9 cellular contexts compared by ENCODE assay signal in the genomic region with DNA sequence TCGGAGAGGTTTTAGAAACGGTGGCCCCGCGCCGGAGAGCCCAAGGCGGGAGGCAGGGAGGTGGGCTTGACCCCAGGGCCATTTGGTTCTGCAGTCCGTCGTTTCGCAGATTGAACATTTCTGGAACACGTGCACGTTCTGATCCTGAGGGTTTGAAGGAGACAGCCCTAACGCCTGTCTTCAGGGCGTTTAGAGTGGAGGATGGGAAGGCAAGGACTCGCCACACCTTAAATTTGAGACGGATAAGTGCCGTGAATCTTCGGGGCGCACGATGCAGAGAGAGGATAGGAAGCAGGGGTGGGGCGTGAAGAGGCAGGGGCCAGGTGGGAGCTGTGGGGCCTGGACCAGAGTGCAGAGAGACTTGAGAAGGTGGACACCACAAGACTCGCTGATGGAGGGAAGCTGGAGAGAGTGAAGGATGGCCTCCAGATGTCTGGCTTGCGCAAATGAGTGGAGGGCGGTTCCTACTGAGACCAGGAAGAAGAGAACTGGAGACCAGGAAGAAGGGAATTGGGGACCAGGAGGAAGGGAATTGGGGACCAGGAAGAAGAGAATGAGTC. TPM values are rescaled to one million over a fixed set of nuclear protein-coding genes. Genes with fewer than 3 reads are reported as not detected.
DNase-seq lines count a peak whose midpoint lies in the region; ATAC-seq and TF ChIP-seq lines count a peak whose summit lies in the region.
"Had no signal": no experiment of that assay in that cellular context is flagged by ENCODE, and none has a peak within 500 bp of the region (broad histone marks: within the 10 kb centered on the region; RNA-seq: fewer than 3 reads in every experiment).

No MANE protein-coding gene starts in this region.

- BruUV-seq in OCI-LY7 (replicated peaks; lab: Mats Ljungman, UMichigan) = no TSS peak

- H3K9me3 ChIP-seq in CD8-positive, alpha-beta memory T cell (ENCODE audit: low read length) = no peaks in the 10 kb centered on the region
- H3K9me3 ChIP-seq in OCI-LY7 (ENCODE audit: low read length) = no peaks in the 10 kb centered on the region
- no peaks in the 10 kb centered on the region for H3K9me3 ChIP-seq in effector memory CD4-positive, alpha-beta T cell (ENCODE audit: control insufficient read depth, low read length)

- H3K9me2 ChIP-seq in OCI-LY7 (ENCODE audit: insufficient read depth, low read length) = no peaks in the 10 kb centered on the region

- TF ChIP-seq CTCF in OCI-LY7 (conservative IDR thresholded peaks at IDR 0.05; ENCODE audit: low read length) (no peak), neural crest cell (conservative IDR thresholded peaks at IDR 0.05) (no peak)

- H3K79me2 ChIP-seq in OCI-LY7 (ENCODE audit: insufficient read depth, low read depth, low read length) = peaks cover 36% of the 10 kb centered on the region

- H3K4me1 ChIP-seq in CD8-positive, alpha-beta memory T cell (ENCODE audit: insufficient read depth, low read length) = peaks cover 26% of the 10 kb centered on the region
- H3K4me1 ChIP-seq in OCI-LY7 (ENCODE audit: insufficient read depth, low read length, poor library complexity, severe bottlenecking) = peaks cover 45% of the 10 kb centered on the region
- H3K4me1 ChIP-seq in effector memory CD4-positive, alpha-beta T cell (ENCODE audit: control insufficient read depth, insufficient read depth, low read length, poor library complexity, severe bottlenecking) = peaks cover 22% of the 10 kb centered on the region

- H3K4me3 ChIP-seq in CD8-positive, alpha-beta memory T cell (ENCODE audit: low read length) = peak overlapping the region; percentile 52
- H3K4me3 ChIP-seq in OCI-LY7 (ENCODE audit: low read depth, low read length, poor library complexity, severe bottlenecking) = peak overlapping the region; percentile 95
- H3K4me3 ChIP-seq in effector memory CD4-positive, alpha-beta T cell (ENCODE audit: insufficient read depth, low read depth, low read length, poor library complexity, severe bottlenecking) = peak overlapping the region; percentile 64

- peaks cover 15% of the 10 kb centered on the region; the same call in 1 of the 2 replicates for H4K20me1 ChIP-seq in OCI-LY7 (ENCODE audit: insufficient read depth, low read length)

- peak overlapping the region; percentile 72 for H3K4me2 ChIP-seq in OCI-LY7 (ENCODE audit: low read length)

- peak overlapping the region; percentile 93 for H2AFZ ChIP-seq in OCI-LY7 (ENCODE audit: low read length)

- H3K9me3 Mint-ChIP-seq in CD8-positive, alpha-beta memory T cell = no peaks in the 10 kb centered on the region
- H3K9me3 Mint-ChIP-seq in neural crest cell = no peaks in the 10 kb centered on the region

- H3K27me3 ChIP-seq in CD8-positive, alpha-beta memory T cell (ENCODE audit: insufficient read depth, low read length, poor library complexity, severe bottlenecking) = no peaks in the 10 kb centered on the region
- H3K27me3 ChIP-seq in effector memory CD4-positive, alpha-beta T cell (replicated peaks; ENCODE audit: control insufficient read depth, insufficient read depth, low read length, poor library complexity, severe bottlenecking) = no peaks in the 10 kb centered on the region

- H3K36me3 Mint-ChIP-seq in CD8-positive, alpha-beta memory T cell = peaks cover 0 to 8% (median 2%) of the 10 kb centered on the region in 3 donors
- peaks cover 10% of the 10 kb centered on the region for H3K36me3 Mint-ChIP-seq in neural crest cell (ENCODE audit: low read depth)

- peak overlapping the region; percentile 70 to 93 (median 86) for H3K4me3 Mint-ChIP-seq in CD8-positive, alpha-beta memory T cell
- H3K4me3 Mint-ChIP-seq in neural crest cell = peak overlapping the region; percentile 80

- peaks cover 0 to 4% of the 10 kb centered on the region in 2 donors for H3K27me3 Mint-ChIP-seq in CD8-positive, alpha-beta memory T cell
- H3K27me3 Mint-ChIP-seq in neural crest cell (ENCODE audit: low read depth) = peaks cover 13% of the 10 kb centered on the region

- ATAC-seq in HG03108 (IDR thresholded peaks at IDR 0.05; ENCODE audit: unreplicated experiment) (no peak), GM21447 (IDR thresholded peaks at IDR 0.05; ENCODE audit: unreplicated experiment) (no peak)

- H3K27ac Mint-ChIP-seq in CD8-positive, alpha-beta memory T cell = peak overlapping the region in 3 of 8 donors; percentile 34 to 76 (median 39)
- no peak overlapping the region for H3K27ac Mint-ChIP-seq in neural crest cell (ENCODE audit: unreplicated experiment)

- intact Hi-C loops in OCI-LY7 (cut with micrococcal nuclease; ENCODE audit: unreplicated experiment) = no loop called here

- CTCF ChIA-PET in CD8-positive, alpha-beta memory T cell (lab: Charles Lee) = no interaction called here
- CTCF ChIA-PET in OCI-LY7 (lab: Charles Lee; ENCODE audit: unreplicated experiment) = no interaction called here

- H3K27ac ChIP-seq in CD8-positive, alpha-beta memory T cell (ENCODE audit: low read depth, low read length) = peak overlapping the region; percentile 46
- no peak overlapping the region for H3K27ac ChIP-seq in OCI-LY7 (ENCODE audit: low read depth, low read length, poor library complexity, severe bottlenecking)
- H3K27ac ChIP-seq in effector memory CD4-positive, alpha-beta T cell (ENCODE audit: insufficient read depth, low read length, poor library complexity, severe bottlenecking) = no peak overlapping the region

- peaks cover 34 to 44% (median 43%) of the 10 kb centered on the region in 3 donors for H3K4me1 Mint-ChIP-seq in CD8-positive, alpha-beta memory T cell
- H3K4me1 Mint-ChIP-seq in neural crest cell = peaks cover 31% of the 10 kb centered on the region

- H3K36me3 ChIP-seq in CD8-positive, alpha-beta memory T cell (ENCODE audit: insufficient read depth, low read length) = no peaks in the 10 kb centered on the region
- peaks cover 26% of the 10 kb centered on the region for H3K36me3 ChIP-seq in OCI-LY7 (ENCODE audit: insufficient read depth, low read length)
- peaks cover 1% of the 10 kb centered on the region for H3K36me3 ChIP-seq in effector memory CD4-positive, alpha-beta T cell (ENCODE audit: control insufficient read depth, insufficient read depth, low read length)

- POLR2A ChIA-PET in CD8-positive, alpha-beta memory T cell (lab: Charles Lee) = no interaction called here
- POLR2A ChIA-PET in OCI-LY7 (lab: Charles Lee) = no interaction called here

- no peak for DNase-seq in CD8-positive, alpha-beta memory T cell
- DNase-seq in OCI-LY7 (ENCODE audit: low spot score) (no peak), neural crest cell (ENCODE audit: low read depth, low spot score) (no peak), COLO829 (ENCODE audit: low spot score) (no peak), NCI-H510A (lab: John Stamatoyannopoulos, UW) (no peak)
- DNase-seq in effector memory CD4-positive, alpha-beta T cell = no peak
- DNase-seq: MM.1S had no signal

RNA-seq across cellular contexts. Expression of gene MIER2, which starts 0.8 kb away (rescaled TPM):
- total RNA-seq in CD8-positive, alpha-beta memory T cell = 10 to 100 TPM; 20.9 TPM
- 4.9 TPM for polyA plus RNA-seq in CD8-positive, alpha-beta memory T cell
- 21.6 and 30.2 TPM in 2 replicates for total RNA-seq in OCI-LY7 (2014; rRNA removed; shearing (Covaris generic))
- total RNA-seq in OCI-LY7 (2022) (29.1 and 33.0 TPM in 2 replicates), neural crest cell (43.8 and 45.8 TPM in 2 replicates)

RNA-seq across cellular contexts. Expression of gene PLPP2, which starts 54.2 kb away (rescaled TPM):
- not detected for total RNA-seq in CD8-positive, alpha-beta memory T cell
- 2.3 TPM for polyA plus RNA-seq in CD8-positive, alpha-beta memory T cell
- 0.03 and 0.05 TPM in 2 replicates for total RNA-seq in OCI-LY7 (2014; rRNA removed; shearing (Covaris generic))
- 0.50 and 0.80 TPM in 2 replicates for total RNA-seq in OCI-LY7 (2022)
- 0.89 and 1.1 TPM in 2 replicates for total RNA-seq in neural crest cell
